ENCODE assay signal across 14 cellular contexts in the genomic region with DNA sequence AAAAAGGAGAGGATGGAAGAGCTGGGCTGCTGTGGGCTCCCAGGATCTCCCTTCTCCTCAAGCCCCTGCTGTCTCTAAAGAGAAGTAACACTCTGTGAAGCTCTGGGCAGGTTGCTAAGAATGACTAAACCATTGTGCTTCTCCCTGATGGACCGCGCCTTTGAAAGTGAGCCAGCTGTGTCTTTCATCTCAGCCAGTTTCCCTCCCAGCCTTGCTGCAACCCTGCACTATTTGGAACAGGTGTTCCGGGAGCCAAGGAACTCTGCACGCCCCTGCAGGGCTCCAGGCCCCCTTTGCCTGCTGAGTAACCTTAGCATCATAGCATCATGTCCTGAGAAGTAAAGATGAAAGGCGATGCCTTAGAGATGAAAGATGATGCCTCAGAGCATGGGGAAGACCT. TPM values are rescaled to one million over a fixed set of nuclear protein-coding genes. Genes with fewer than 3 reads are reported as not detected.
DNase-seq lines count a peak whose midpoint lies in the region; ATAC-seq and TF ChIP-seq lines count a peak whose summit lies in the region.
"Had no signal": no experiment of that assay in that cellular context is flagged by ENCODE, and none has a peak within 500 bp of the region (broad histone marks: within the 10 kb centered on the region; RNA-seq: fewer than 3 reads in every experiment).

No MANE protein-coding gene starts in this region.

- no peak overlapping the region for H3T11ph ChIP-seq in H9 (ENCODE audit: low read length)

- no peak overlapping the region for H3K56ac ChIP-seq in H9 (ENCODE audit: insufficient read length, low read depth, low read length)

- H3K4me3 Mint-ChIP-seq in H9: no peak overlapping the region
- H3K4me3 Mint-ChIP-seq: activated naive CD8-positive, alpha-beta T cell; effector memory CD8-positive, alpha-beta T cell had no signal

- H3K4me1 Mint-ChIP-seq in H9: peaks cover 62 to 74% of the 10 kb centered on the region in 2 experiments

- H3K9me3 ChIP-seq in H9 (ENCODE audit: control insufficient read depth, low read depth, low read length): no peaks in the 10 kb centered on the region

- no peak overlapping the region for H3K4ac ChIP-seq in H9 (ENCODE audit: low read depth, low read length)

- H2BK5ac ChIP-seq in H9 (ENCODE audit: insufficient read length, low read length): no peak overlapping the region

- no peak overlapping the region for H3K18ac ChIP-seq in H9 (ENCODE audit: insufficient read length, low read depth, low read length)

- no peak overlapping the region for H2AFZ ChIP-seq in H9 (ENCODE audit: low read length)

- no peak overlapping the region for H2BK20ac ChIP-seq in H9 (ENCODE audit: low read depth, low read length, poor library complexity, severe bottlenecking)

- H2BK120ac ChIP-seq in H9 (ENCODE audit: low read depth, low read length, poor library complexity, severe bottlenecking): no peak overlapping the region

- no peaks in the 10 kb centered on the region for H3K79me1 ChIP-seq in H9 (ENCODE audit: insufficient read depth, low read depth, low read length, poor library complexity, severe bottlenecking)

- no peak overlapping the region for H3K4me3 ChIP-seq in foreskin fibroblast (ENCODE audit: low read depth in 1 of 2, low read length in 2 of 2)

- 0 out of 3 replicates have a peak, but pooled peaks have one; percentile 14 for TF ChIP-seq CTCF in H9 (conservative IDR thresholded peaks at IDR 0.05)
- no peak for TF ChIP-seq CTCF in foreskin fibroblast (IDR thresholded peaks at IDR 0.05; ENCODE audit: low read depth, low read length)

- peaks cover 16% of the 10 kb centered on the region for H3K27me3 Mint-ChIP-seq in H9 (ENCODE audit: low read depth)

- no peak overlapping the region for H3K14ac ChIP-seq in H9 (ENCODE audit: insufficient read depth, low read length)

- H3K23ac ChIP-seq in H9 (ENCODE audit: insufficient read length, low read depth, low read length): no peak overlapping the region

- no peaks in the 10 kb centered on the region for H4K20me1 ChIP-seq in H9 (ENCODE audit: control insufficient read depth, insufficient read depth, insufficient read length)

- no peak overlapping the region for H4K5ac ChIP-seq in H9 (ENCODE audit: insufficient read length, low read depth, low read length)

- no peaks in the 10 kb centered on the region for H3K27me3 ChIP-seq in H9 (ENCODE audit: insufficient read depth, low read length)

- no peaks in the 10 kb centered on the region for H3K36me3 Mint-ChIP-seq in H9 (ENCODE audit: insufficient read depth in 1 of 3, low read depth in 3 of 3)

- no peak overlapping the region for H3K27ac Mint-ChIP-seq in H9
- H3K27ac Mint-ChIP-seq: activated naive CD8-positive, alpha-beta T cell; effector memory CD8-positive, alpha-beta T cell had no signal

- no peak overlapping the region for H3K4me2 ChIP-seq in H9 (ENCODE audit: insufficient read depth, insufficient read length, low read length)

- H2BK12ac ChIP-seq in H9 (ENCODE audit: insufficient read length, low read depth, low read length): no peak overlapping the region

- H3K4me1 ChIP-seq in H9 (ENCODE audit: insufficient read depth, low read length): peaks cover 9% of the 10 kb centered on the region; the same call in 1 of the 2 replicates

- ATAC-seq in HG03097 (IDR thresholded peaks at IDR 0.05; ENCODE audit: low FRiP score, unreplicated experiment) (no peak), HG03175 (IDR thresholded peaks at IDR 0.05; ENCODE audit: unreplicated experiment) (no peak), HG03354 (IDR thresholded peaks at IDR 0.05; ENCODE audit: poor library complexity, severe bottlenecking, unreplicated experiment) (no peak)
- ATAC-seq: effector memory CD8-positive, alpha-beta T cell had no signal

- H2BK15ac ChIP-seq in H9 (ENCODE audit: low read depth, low read length): no peak overlapping the region

- WGBS in H9 (ENCODE audit: extremely low coverage, insufficient read length, low lambda C conversion rate): no CpG with 5 or more reads among the region's 5 CpGs

- H3K23me2 ChIP-seq in H9 (ENCODE audit: insufficient read length, low read depth, low read length, poor library complexity, severe bottlenecking): no peaks in the 10 kb centered on the region

- no peak overlapping the region for H3K27ac ChIP-seq in H9 (ENCODE audit: insufficient read length, low read depth, low read length)

- H3K79me2 ChIP-seq in H9 (ENCODE audit: insufficient read depth, low read length): no peaks in the 10 kb centered on the region

- no peak overlapping the region for H4K91ac ChIP-seq in H9 (ENCODE audit: insufficient read length, low read depth, low read length)

- H3K9me3 Mint-ChIP-seq in H9: peaks cover 0 to 3% of the 10 kb centered on the region in 2 experiments; a peak in 1 of 5 replicates

- no peak overlapping the region for H3K9ac ChIP-seq in H9 (ENCODE audit: extremely low read depth, insufficient read length, low read length)

- no peak overlapping the region for H4K8ac ChIP-seq in H9 (replicated peaks; ENCODE audit: insufficient read length, low read depth, low read length)

- no peak overlapping the region for H2AK5ac ChIP-seq in H9 (ENCODE audit: insufficient read length, low read length)

- DNase-seq in A172 (ENCODE audit: low spot score): peak; percentile 42
- no peak for DNase-seq in H9
- peak; percentile 72 for DNase-seq in SW480 (ENCODE audit: low spot score)
- peak; percentile 26 to 76 for DNase-seq in foreskin fibroblast
- DNase-seq in mesenteric fat pad (ENCODE audit: low spot score): no peak
- DNase-seq: C1 segment of cervical spinal cord; effector memory CD8-positive, alpha-beta T cell; Karpas-422; NK-92 treated with Interleukin-12 subunit alpha and Interleukin-12 subunit beta, amount 100 ng/mL, for 24 hours; T-helper 1 cell had no signal

RNA-seq across cellular contexts. Expression of gene SMIM20, which starts 39.7 kb away (rescaled TPM):
- 44.7 and 51.7 TPM in 2 replicates for total RNA-seq in A172 (2014; rRNA removed; shearing (Covaris generic))
- total RNA-seq in H9 (2021) (39.7 and 40.2 TPM in 2 replicates), mesenteric fat pad (25.7 TPM)

Comparison
In these comparisons a context has a peak if more than half of its experiments do, and no peak if none do; other contexts are left out.
1. DNase-seq: peak in A172 (single experiment), SW480 (single experiment) and foreskin fibroblast (2 of 2); none in H9 (single experiment) and mesenteric fat pad (single experiment).